10 cellular contexts compared by ENCODE assay signal in genomic region chr19:51440846-51441409, GRCh38. TPM values are rescaled to one million over a fixed set of nuclear protein-coding genes. Genes with fewer than 3 reads are reported as not detected.
DNase-seq lines count a peak whose midpoint lies in the region; ATAC-seq and TF ChIP-seq lines count a peak whose summit lies in the region.
"Had no signal": no experiment of that assay in that cellular context is flagged by ENCODE, and none has a peak within 500 bp of the region (broad histone marks: within the 10 kb centered on the region; RNA-seq: fewer than 3 reads in every experiment).

No MANE protein-coding gene starts in this region.

- H3K4me1 Mint-ChIP-seq in activated T-helper 2 cell treated with anti-CD3 and anti-CD28 coated beads, Interferon-gamma antibody, Interleukin-2, Interleukin-4, amounts not matched to agents 10 μg/mL and 5 μg/mL and 100 μg/mL, durations not matched to agents 14 hours and 24 hours and 36 hours (ENCODE audit: low read depth) = peaks cover 65% of the 10 kb centered on the region
- no peaks in the 10 kb centered on the region for H3K4me1 Mint-ChIP-seq in mesothelial cell of epicardium

- no peak for TF ChIP-seq EP300 in sigmoid colon (IDR thresholded peaks at IDR 0.05)

- intact Hi-C loops in activated T-helper 2 cell treated with anti-CD3 and anti-CD28 coated beads, Interferon-gamma antibody, Interleukin-2, Interleukin-4, amounts not matched to agents 10 μg/mL and 5 μg/mL and 100 μg/mL, durations not matched to agents 14 hours and 24 hours and 36 hours (cut with micrococcal nuclease) = loop anchor here (1.0 to 2.0 kb wide), 9 partner anchors 24 to 184 kb away; partner anchors contain the start of genes NKG7 and SIGLEC10
- intact Hi-C loops in sigmoid colon (cut with DNase I) = no loop called here

- no peaks in the 10 kb centered on the region for H3K79me2 ChIP-seq in OCI-LY1 (ENCODE audit: insufficient read depth, low read length)

- H4K20me1 ChIP-seq in BLaER1 treated with 17β-estradiol and CSF1 and Interleukin-3, amounts not matched to agents 10 nM and 100 nM = peaks cover 0 to 12% (median 0%) of the 10 kb centered on the region in 11 experiments; a peak in 2 of 22 replicates
- H4K20me1 ChIP-seq in OCI-LY1 (ENCODE audit: insufficient read depth, low read length) = no peaks in the 10 kb centered on the region

- ATAC-seq in HG03097 (IDR thresholded peaks at IDR 0.05; ENCODE audit: low FRiP score, unreplicated experiment) (no peak), GM18867 (IDR thresholded peaks at IDR 0.05; ENCODE audit: unreplicated experiment) (no peak), SK-N-SH treated with all-trans-retinoic acid at 6 μM for 48 hours (no peak)

- H3F3A ChIP-seq in OCI-LY1 (ENCODE audit: insufficient read depth, low read length) = no peaks in the 10 kb centered on the region

- no peak for TF ChIP-seq POLR2A in sigmoid colon (IDR thresholded peaks at IDR 0.05)

- peaks cover 3% of the 10 kb centered on the region for H3K36me3 Mint-ChIP-seq in activated T-helper 2 cell treated with anti-CD3 and anti-CD28 coated beads, Interferon-gamma antibody, Interleukin-2, Interleukin-4, amounts not matched to agents 10 μg/mL and 5 μg/mL and 100 μg/mL, durations not matched to agents 14 hours and 24 hours and 36 hours (ENCODE audit: low read depth)
- H3K36me3 Mint-ChIP-seq in mesothelial cell of epicardium = no peaks in the 10 kb centered on the region

- WGBS in sigmoid colon, 2 donors = 30 to 52% methylated on average over 11 of the region's 11 CpGs

- H3K4me2 ChIP-seq in BLaER1 treated with 17β-estradiol and CSF1 and Interleukin-3, amounts not matched to agents 10 nM and 100 nM = peak overlapping the region; percentile 88 to 95 (median 92)
- H3K4me2 ChIP-seq in OCI-LY1 (ENCODE audit: low read length) = peak overlapping the region; percentile 58; the same call in 1 of the 2 replicates

- H2AFZ ChIP-seq in OCI-LY1 (ENCODE audit: low read length) = no peak overlapping the region

- no peaks in the 10 kb centered on the region for H3K36me3 ChIP-seq in BLaER1 treated with 17β-estradiol and CSF1 and Interleukin-3, amounts not matched to agents 10 nM and 100 nM
- H3K36me3 ChIP-seq in OCI-LY1 (ENCODE audit: insufficient read depth, low read length) = no peaks in the 10 kb centered on the region
- H3K36me3 ChIP-seq in sigmoid colon = no peaks in the 10 kb centered on the region
- H3K36me3 ChIP-seq: adrenal gland had no signal

- H3K27ac Mint-ChIP-seq in activated T-helper 2 cell treated with anti-CD3 and anti-CD28 coated beads, Interferon-gamma antibody, Interleukin-2, Interleukin-4, amounts not matched to agents 10 μg/mL and 5 μg/mL and 100 μg/mL, durations not matched to agents 14 hours and 24 hours and 36 hours = peak overlapping the region; percentile 91
- H3K27ac Mint-ChIP-seq in mesothelial cell of epicardium = no peak overlapping the region

- peak overlapping the region in 10 of 11 experiments; percentile 7 to 59 (median 38); a peak in 15 of 22 replicates for H3K9ac ChIP-seq in BLaER1 treated with 17β-estradiol and CSF1 and Interleukin-3, amounts not matched to agents 10 nM and 100 nM
- H3K9ac ChIP-seq in OCI-LY1 (ENCODE audit: low read length) = no peak overlapping the region

- no peaks in the 10 kb centered on the region; a peak in 1 of 22 replicates for H3K9me3 ChIP-seq in BLaER1 treated with 17β-estradiol and CSF1 and Interleukin-3, amounts not matched to agents 10 nM and 100 nM (replicated peaks in 1 of 11)
- no peaks in the 10 kb centered on the region for H3K9me3 ChIP-seq in OCI-LY1 (ENCODE audit: low read length)
- no peaks in the 10 kb centered on the region for H3K9me3 ChIP-seq in sigmoid colon
- H3K9me3 ChIP-seq: adrenal gland had no signal

- H3K27ac ChIP-seq in BLaER1 treated with 17β-estradiol and CSF1 and Interleukin-3, amounts not matched to agents 10 nM and 100 nM = peak overlapping the region in 8 of 11 experiments; percentile 24 to 59 (median 36); a peak in 13 of 22 replicates
- H3K27ac ChIP-seq in OCI-LY1 (ENCODE audit: low read depth, low read length, poor library complexity, severe bottlenecking) (no peak overlapping the region), sigmoid colon (no peak overlapping the region)

- H3K4me1 ChIP-seq in BLaER1 treated with 17β-estradiol and CSF1 and Interleukin-3, amounts not matched to agents 10 nM and 100 nM = peaks cover 21 to 30% (median 27%) of the 10 kb centered on the region in 10 experiments
- H3K4me1 ChIP-seq in OCI-LY1 (ENCODE audit: insufficient read depth, low read length, severe bottlenecking) = peaks cover 18% of the 10 kb centered on the region
- no peaks in the 10 kb centered on the region for H3K4me1 ChIP-seq in sigmoid colon
- H3K4me1 ChIP-seq: adrenal gland had no signal

- DNase-seq in activated T-helper 2 cell treated with anti-CD3 and anti-CD28 coated beads, Interferon-gamma antibody, Interleukin-2, Interleukin-4, amounts not matched to agents 10 μg/mL and 5 μg/mL and 100 μg/mL, durations not matched to agents 14 hours and 24 hours and 36 hours (ENCODE audit: low spot score) = no peak
- DNase-seq in sigmoid colon (peak; percentile 70), mesothelial cell of epicardium (ENCODE audit: low spot score in 2 of 2, unreplicated experiment in 2 of 2) (no peak)
- DNase-seq: glutamatergic neuron had no signal

- peaks cover 0 to 15% (median 0%) of the 10 kb centered on the region in 11 experiments; a peak in 5 of 22 replicates for H3K27me3 ChIP-seq in BLaER1 treated with 17β-estradiol and CSF1 and Interleukin-3, amounts not matched to agents 10 nM and 100 nM
- peaks cover 2% of the 10 kb centered on the region; the same call in 1 of the 2 replicates for H3K27me3 ChIP-seq in OCI-LY1 (ENCODE audit: insufficient read depth, low read length)
- H3K27me3 ChIP-seq in sigmoid colon = peaks cover 0 to 62% (median 7%) of the 10 kb centered on the region in 3 donors
- H3K27me3 ChIP-seq: adrenal gland had no signal

- peaks cover 7% of the 10 kb centered on the region for H3K9me3 Mint-ChIP-seq in activated T-helper 2 cell treated with anti-CD3 and anti-CD28 coated beads, Interferon-gamma antibody, Interleukin-2, Interleukin-4, amounts not matched to agents 10 μg/mL and 5 μg/mL and 100 μg/mL, durations not matched to agents 14 hours and 24 hours and 36 hours
- H3K9me3 Mint-ChIP-seq in mesothelial cell of epicardium = peaks cover 4% of the 10 kb centered on the region

- no peaks in the 10 kb centered on the region for H3K9me2 ChIP-seq in OCI-LY1 (ENCODE audit: low read depth, low read length)

- no peaks in the 10 kb centered on the region for H3K27me3 Mint-ChIP-seq in activated T-helper 2 cell treated with anti-CD3 and anti-CD28 coated beads, Interferon-gamma antibody, Interleukin-2, Interleukin-4, amounts not matched to agents 10 μg/mL and 5 μg/mL and 100 μg/mL, durations not matched to agents 14 hours and 24 hours and 36 hours (ENCODE audit: low read depth)
- peaks cover 4% of the 10 kb centered on the region for H3K27me3 Mint-ChIP-seq in mesothelial cell of epicardium (ENCODE audit: low read depth)

- TF ChIP-seq CTCF in OCI-LY1 (IDR thresholded peaks at IDR 0.05; ENCODE audit: low read length) (no peak), sigmoid colon (IDR thresholded peaks at IDR 0.05) (no peak), mesothelial cell of epicardium (IDR thresholded peaks at IDR 0.05; ENCODE audit: unreplicated experiment) (no peak)

- peak overlapping the region; percentile 88 for H3K4me3 Mint-ChIP-seq in activated T-helper 2 cell treated with anti-CD3 and anti-CD28 coated beads, Interferon-gamma antibody, Interleukin-2, Interleukin-4, amounts not matched to agents 10 μg/mL and 5 μg/mL and 100 μg/mL, durations not matched to agents 14 hours and 24 hours and 36 hours (ENCODE audit: low read depth)
- H3K4me3 Mint-ChIP-seq in mesothelial cell of epicardium = no peak overlapping the region

- peak overlapping the region in 9 of 10 experiments; percentile 24 to 49 (median 40); a peak in 14 of 20 replicates for H3K4me3 ChIP-seq in BLaER1 treated with 17β-estradiol and CSF1 and Interleukin-3, amounts not matched to agents 10 nM and 100 nM
- peak overlapping the region; percentile 44 for H3K4me3 ChIP-seq in OCI-LY1 (ENCODE audit: low read depth, low read length, poor library complexity, severe bottlenecking)
- H3K4me3 ChIP-seq in sigmoid colon = no peak overlapping the region

TF ChIP-seq in SK-N-SH treated with all-trans-retinoic acid at 6 μM for 48 hours, 23 proteins besides CTCF, POLR2A, EP300 and RAD21 (continues in another document):
- no peak for TF ChIP-seq ZFP3 (CRISPR knock-in tag; IDR thresholded peaks at IDR 0.05)
- TF ChIP-seq RARB (CRISPR knock-in tag; IDR thresholded peaks at IDR 0.05) = no peak
- TF ChIP-seq GLIS3 (CRISPR knock-in tag; IDR thresholded peaks at IDR 0.05) = no peak
- no peak for TF ChIP-seq ZNF565 (CRISPR knock-in tag; conservative IDR thresholded peaks at IDR 0.05; ENCODE audit: low read depth)
- no peak for TF ChIP-seq ZC3H10 (CRISPR knock-in tag; IDR thresholded peaks at IDR 0.05)

RNA-seq across cellular contexts. Expression of gene SIGLEC8, which starts 17.3 kb away (rescaled TPM):
- total RNA-seq in activated T-helper 2 cell treated with anti-CD3 and anti-CD28 coated beads, Interferon-gamma antibody, Interleukin-2, Interleukin-4, amounts not matched to agents 10 μg/mL and 5 μg/mL and 100 μg/mL, durations not matched to agents 14 hours and 24 hours and 36 hours = 0.07 and 0.18 TPM in 2 replicates
- under 1 TPM in 1 of 4 donors, not detected in 3; 0.36 TPM for total RNA-seq in sigmoid colon
- 1 to 10 TPM in 2 of 3 donors, under 1 TPM in 1; 0.60 to 4.9 (median 1.9) TPM for polyA plus RNA-seq in sigmoid colon
- not detected in 3 replicates for total RNA-seq in mesothelial cell of epicardium

RNA-seq across cellular contexts. Expression of gene SIGLEC10, which starts 23.5 kb away (rescaled TPM):
- 4.0 and 6.6 TPM in 2 replicates for total RNA-seq in activated T-helper 2 cell treated with anti-CD3 and anti-CD28 coated beads, Interferon-gamma antibody, Interleukin-2, Interleukin-4, amounts not matched to agents 10 μg/mL and 5 μg/mL and 100 μg/mL, durations not matched to agents 14 hours and 24 hours and 36 hours
- total RNA-seq in sigmoid colon (10 to 100 TPM in 1 of 4 donors, 1 to 10 TPM in 2, under 1 TPM in 1; 0.83 to 13.8 (median 2.5) TPM), mesothelial cell of epicardium (not detected in 3 replicates)
- polyA plus RNA-seq in sigmoid colon = 10 to 100 TPM in 2 of 3 donors, 1 to 10 TPM in 1; 1.8 to 14.4 (median 11.8) TPM

RNA-seq across cellular contexts. Expression of gene CEACAM18, which starts 37.4 kb away (rescaled TPM):
- total RNA-seq in activated T-helper 2 cell treated with anti-CD3 and anti-CD28 coated beads, Interferon-gamma antibody, Interleukin-2, Interleukin-4, amounts not matched to agents 10 μg/mL and 5 μg/mL and 100 μg/mL, durations not matched to agents 14 hours and 24 hours and 36 hours = not detected in 2 replicates
- not detected for total RNA-seq in sigmoid colon
- polyA plus RNA-seq in sigmoid colon = not detected
- not detected in 3 replicates for total RNA-seq in mesothelial cell of epicardium
- total RNA-seq: adrenal gland had no signal
- polyA plus RNA-seq: adrenal gland had no signal

RNA-seq across cellular contexts. Expression of gene C19orf84, which starts 50.5 kb away (rescaled TPM):
- 0.14 and 0.27 TPM in 2 replicates for total RNA-seq in activated T-helper 2 cell treated with anti-CD3 and anti-CD28 coated beads, Interferon-gamma antibody, Interleukin-2, Interleukin-4, amounts not matched to agents 10 μg/mL and 5 μg/mL and 100 μg/mL, durations not matched to agents 14 hours and 24 hours and 36 hours
- total RNA-seq in sigmoid colon = not detected
- under 1 TPM in 1 of 3 donors, not detected in 2; 0.10 TPM for polyA plus RNA-seq in sigmoid colon
- 0.50 to 1.0 TPM (median 0.94 TPM) in 3 replicates for total RNA-seq in mesothelial cell of epicardium

RNA-seq across cellular contexts. Expression of gene LIM2, which starts 53.2 kb away (rescaled TPM):
- total RNA-seq in activated T-helper 2 cell treated with anti-CD3 and anti-CD28 coated beads, Interferon-gamma antibody, Interleukin-2, Interleukin-4, amounts not matched to agents 10 μg/mL and 5 μg/mL and 100 μg/mL, durations not matched to agents 14 hours and 24 hours and 36 hours = not detected in 2 replicates
- total RNA-seq in sigmoid colon (not detected), mesothelial cell of epicardium (not detected in 3 replicates)
- not detected for polyA plus RNA-seq in sigmoid colon
- total RNA-seq: adrenal gland had no signal
- polyA plus RNA-seq: adrenal gland had no signal

Comparison
In these comparisons a context has a peak if more than half of its experiments do, and no peak if none do; other contexts are left out.
1. H3K27ac ChIP-seq: peak in BLaER1 treated with 17β-estradiol and CSF1 and Interleukin-3, amounts not matched to agents 10 nM and 100 nM (8 of 11); none in OCI-LY1 (single experiment) and sigmoid colon (0 of 4).
2. H3K4me3 ChIP-seq: peak in BLaER1 treated with 17β-estradiol and CSF1 and Interleukin-3, amounts not matched to agents 10 nM and 100 nM (9 of 10) and OCI-LY1 (single experiment); none in sigmoid colon (0 of 4).